13 cellular contexts compared by ENCODE assay signal in the genomic region with DNA sequence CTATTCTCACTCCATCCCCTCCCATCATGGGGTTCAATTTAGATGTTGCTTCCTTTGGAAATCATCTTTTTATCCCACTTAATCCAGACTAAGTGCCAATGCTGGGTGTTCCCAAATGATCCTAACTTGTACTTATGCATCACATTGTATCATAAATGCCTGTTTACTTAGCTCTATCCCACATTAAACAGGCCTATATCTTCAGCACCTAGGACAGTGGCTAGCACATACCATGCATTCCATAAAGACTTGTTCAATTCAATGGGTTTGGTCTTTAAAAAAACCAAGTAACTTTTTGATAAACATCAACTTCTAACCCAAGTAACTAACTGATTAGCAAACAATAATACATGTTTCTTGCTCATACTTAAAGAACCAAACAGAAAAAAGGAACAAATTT. TPM values are rescaled to one million over a fixed set of nuclear protein-coding genes. Genes with fewer than 3 reads are reported as not detected.
DNase-seq lines count a peak whose midpoint lies in the region; ATAC-seq and TF ChIP-seq lines count a peak whose summit lies in the region.
"Had no signal": no experiment of that assay in that cellular context is flagged by ENCODE, and none has a peak within 500 bp of the region (broad histone marks: within the 10 kb centered on the region; RNA-seq: fewer than 3 reads in every experiment).

No MANE protein-coding gene starts in this region.

- no peak overlapping the region for H2AK5ac ChIP-seq in mesendoderm (ENCODE audit: low read length)

- no peak overlapping the region for H4K8ac ChIP-seq in mesendoderm (ENCODE audit: low read depth, low read length)

- H3K4me1 Mint-ChIP-seq in GM23338 = peaks cover 13% of the 10 kb centered on the region

- no peak overlapping the region for H2BK120ac ChIP-seq in mesendoderm (ENCODE audit: low read depth, low read length)

- H2AFZ ChIP-seq in GM23338 = no peak overlapping the region
- H2AFZ ChIP-seq: parathyroid adenoma had no signal

- H3K9me3 Mint-ChIP-seq in GM23338 = no peaks in the 10 kb centered on the region
- H3K9me3 Mint-ChIP-seq: IgD-negative memory B cell had no signal

- H3K9me3 ChIP-seq in NT2/D1 (ENCODE audit: insufficient read depth, low read length) = no peaks in the 10 kb centered on the region
- H3K9me3 ChIP-seq: suprapubic skin had no signal

- TF ChIP-seq CTCF in GM23338 (conservative IDR thresholded peaks at IDR 0.05; ENCODE audit: low read depth in 2 of 2) = no peak

- no peak overlapping the region for H3K27ac Mint-ChIP-seq in GM23338
- H3K27ac Mint-ChIP-seq: IgD-negative memory B cell had no signal

- H3K27ac ChIP-seq in GM23338 (ENCODE audit: low read depth) = no peak overlapping the region
- H3K27ac ChIP-seq in mesendoderm (ENCODE audit: low read depth, low read length) = no peak overlapping the region
- H3K27ac ChIP-seq: parathyroid adenoma, suprapubic skin had no signal

- H3K79me2 ChIP-seq in GM23338 (replicated peaks; ENCODE audit: insufficient read depth) = peaks cover 97% of the 10 kb centered on the region
- peaks cover 30% of the 10 kb centered on the region for H3K79me2 ChIP-seq in mesendoderm (ENCODE audit: control insufficient read depth, insufficient read depth, low read length)

- H3K9ac ChIP-seq in NT2/D1 (ENCODE audit: insufficient read length, low read depth) (no peak overlapping the region), mesendoderm (ENCODE audit: low read length) (no peak overlapping the region)
- H3K9ac ChIP-seq: parathyroid adenoma had no signal

- H2BK5ac ChIP-seq in mesendoderm (ENCODE audit: low read length) = no peak overlapping the region

- peaks cover 10% of the 10 kb centered on the region for H3K79me1 ChIP-seq in mesendoderm (ENCODE audit: low read length)

- no peak overlapping the region for H2BK15ac ChIP-seq in mesendoderm (replicated peaks; ENCODE audit: low read depth)

- no peaks in the 10 kb centered on the region for H3K9me2 ChIP-seq in GM23338 (ENCODE audit: insufficient read depth)

- H3K18ac ChIP-seq in mesendoderm (ENCODE audit: low read length) = no peak overlapping the region

- H4K5ac ChIP-seq in mesendoderm (ENCODE audit: low read length) = no peak overlapping the region

- H3K56ac ChIP-seq in mesendoderm (ENCODE audit: low read length) = no peak overlapping the region

- no peaks in the 10 kb centered on the region for H3K36me3 ChIP-seq in GM23338 (ENCODE audit: insufficient read depth)
- no peaks in the 10 kb centered on the region for H3K36me3 ChIP-seq in NT2/D1 (ENCODE audit: insufficient read depth, insufficient read length, low read length)
- no peaks in the 10 kb centered on the region for H3K36me3 ChIP-seq in mesendoderm (ENCODE audit: control insufficient read depth, insufficient read depth, low read length)
- H3K36me3 ChIP-seq: suprapubic skin had no signal

- ATAC-seq in GM23338 = peak; percentile 78
- ATAC-seq: left ventricle myocardium superior had no signal

- H3K4ac ChIP-seq in mesendoderm (ENCODE audit: low read depth, low read length) = no peak overlapping the region

- H3K36me3 Mint-ChIP-seq in GM23338 (ENCODE audit: low read depth) = peaks cover 12% of the 10 kb centered on the region; the same call in 2 of the 3 replicates

- peaks cover 5% of the 10 kb centered on the region for H3K27me3 Mint-ChIP-seq in GM23338 (ENCODE audit: insufficient read depth, low read depth, poor library complexity)
- H3K27me3 Mint-ChIP-seq: IgD-negative memory B cell had no signal

- H3K4me1 ChIP-seq in GM23338 (ENCODE audit: insufficient read depth) = peaks cover 14% of the 10 kb centered on the region
- H3K4me1 ChIP-seq in NT2/D1 (ENCODE audit: insufficient read depth, insufficient read length) = no peaks in the 10 kb centered on the region
- peaks cover 2% of the 10 kb centered on the region for H3K4me1 ChIP-seq in mesendoderm (ENCODE audit: control insufficient read depth, low read depth, low read length)
- H3K4me1 ChIP-seq: suprapubic skin had no signal

- H3K4me2 ChIP-seq in GM23338 (no peak overlapping the region), mesendoderm (ENCODE audit: low read length) (no peak overlapping the region)

- H3K4me3 ChIP-seq in GM23338 (no peak overlapping the region), NT2/D1 (ENCODE audit: insufficient read length, low read depth) (no peak overlapping the region), mesendoderm (ENCODE audit: low read length) (no peak overlapping the region)
- H3K4me3 ChIP-seq: suprapubic skin had no signal

- no peak overlapping the region for H3K4me3 Mint-ChIP-seq in GM23338
- H3K4me3 Mint-ChIP-seq: IgD-negative memory B cell had no signal

- DNase-seq in GM23338 (ENCODE audit: low spot score) (peak; percentile 75), NT2/D1 (ENCODE audit: low read depth, low spot score) (peak; percentile 15), dermis blood vessel endothelial cell (peak; percentile 52), mesendoderm (peak; percentile 60), SHP77 (lab: John Stamatoyannopoulos, UW) (no peak), epidermal melanocyte (ENCODE audit: insufficient read length, low spot score) (no peak), T-helper 9 cell (no peak)
- no peak for DNase-seq in activated naive CD4-positive, alpha-beta T cell (lab: John Stamatoyannopoulos, UW)
- DNase-seq: left ventricle myocardium superior, NCI-H446 treated with DMSO at 0.1 percent for 48 hours had no signal

- H4K20me1 ChIP-seq in GM23338 (replicated peaks; ENCODE audit: insufficient read depth) = peaks cover 22% of the 10 kb centered on the region; the same call in 1 of the 2 replicates

- H3K27me3 ChIP-seq in GM23338 (ENCODE audit: insufficient read depth) (no peaks in the 10 kb centered on the region), NT2/D1 (ENCODE audit: insufficient read depth, insufficient read length) (no peaks in the 10 kb centered on the region), mesendoderm (ENCODE audit: insufficient read depth, low read length, poor library complexity) (no peaks in the 10 kb centered on the region)
- H3K27me3 ChIP-seq: suprapubic skin had no signal

- no peak overlapping the region for H3K23ac ChIP-seq in mesendoderm (ENCODE audit: low read length)

- H3F3A ChIP-seq in GM23338 (replicated peaks; ENCODE audit: low read depth) = 0 out of 2 replicates have a peak, but pooled peaks cover 2% of the 10 kb centered on the region

TF ChIP-seq in GM23338, 12 proteins besides CTCF, POLR2A, EP300 and RAD21 (continues in another document):
- TF ChIP-seq EZH2 (IDR thresholded peaks at IDR 0.05; ENCODE audit: low read depth, unreplicated experiment) (no peak), NANOG (IDR thresholded peaks at IDR 0.05; ENCODE audit: borderline replicate concordance) (no peak)

RNA-seq across cellular contexts. Expression of gene RSF1, which starts 40.6 kb away (rescaled TPM):
- 42.4 and 51.2 TPM in 2 replicates for total RNA-seq in GM23338 (2014; rRNA removed; shearing (Covaris generic))
- 164 and 188 TPM in 2 replicates for polyA plus RNA-seq in GM23338 (2016; fragmentation: Nextera tagmentation; extraction: Ambion mirVana)
- 43.2 and 46.6 TPM in 2 replicates for total RNA-seq in dermis blood vessel endothelial cell
- polyA plus RNA-seq in mesendoderm (2013, experiment 1 of 2) = 59.1 TPM
- polyA plus RNA-seq in mesendoderm (2013, experiment 2 of 2) = 59.0 TPM

RNA-seq across cellular contexts. Expression of gene AAMDC, which starts 41.0 kb away (rescaled TPM):
- total RNA-seq in GM23338 (2014; rRNA removed; shearing (Covaris generic)) = 2.3 and 5.3 TPM in 2 replicates
- polyA plus RNA-seq in GM23338 (2016; fragmentation: Nextera tagmentation; extraction: Ambion mirVana) = 39.1 and 50.2 TPM in 2 replicates
- total RNA-seq in dermis blood vessel endothelial cell = 35.6 and 36.7 TPM in 2 replicates
- polyA plus RNA-seq in mesendoderm (2013, experiment 1 of 2) = 23.9 TPM
- polyA plus RNA-seq in mesendoderm (2013, experiment 2 of 2) = 22.1 TPM

Comparison
In these comparisons a context has a peak if more than half of its experiments do, and no peak if none do; other contexts are left out.
1. DNase-seq: peak in GM23338 (single experiment), NT2/D1 (single experiment), dermis blood vessel endothelial cell (single experiment) and mesendoderm (single experiment); none in SHP77 (0 of 2), epidermal melanocyte (single experiment), T-helper 9 cell (single experiment) and activated naive CD4-positive, alpha-beta T cell (0 of 4).